In the genomic region with DNA sequence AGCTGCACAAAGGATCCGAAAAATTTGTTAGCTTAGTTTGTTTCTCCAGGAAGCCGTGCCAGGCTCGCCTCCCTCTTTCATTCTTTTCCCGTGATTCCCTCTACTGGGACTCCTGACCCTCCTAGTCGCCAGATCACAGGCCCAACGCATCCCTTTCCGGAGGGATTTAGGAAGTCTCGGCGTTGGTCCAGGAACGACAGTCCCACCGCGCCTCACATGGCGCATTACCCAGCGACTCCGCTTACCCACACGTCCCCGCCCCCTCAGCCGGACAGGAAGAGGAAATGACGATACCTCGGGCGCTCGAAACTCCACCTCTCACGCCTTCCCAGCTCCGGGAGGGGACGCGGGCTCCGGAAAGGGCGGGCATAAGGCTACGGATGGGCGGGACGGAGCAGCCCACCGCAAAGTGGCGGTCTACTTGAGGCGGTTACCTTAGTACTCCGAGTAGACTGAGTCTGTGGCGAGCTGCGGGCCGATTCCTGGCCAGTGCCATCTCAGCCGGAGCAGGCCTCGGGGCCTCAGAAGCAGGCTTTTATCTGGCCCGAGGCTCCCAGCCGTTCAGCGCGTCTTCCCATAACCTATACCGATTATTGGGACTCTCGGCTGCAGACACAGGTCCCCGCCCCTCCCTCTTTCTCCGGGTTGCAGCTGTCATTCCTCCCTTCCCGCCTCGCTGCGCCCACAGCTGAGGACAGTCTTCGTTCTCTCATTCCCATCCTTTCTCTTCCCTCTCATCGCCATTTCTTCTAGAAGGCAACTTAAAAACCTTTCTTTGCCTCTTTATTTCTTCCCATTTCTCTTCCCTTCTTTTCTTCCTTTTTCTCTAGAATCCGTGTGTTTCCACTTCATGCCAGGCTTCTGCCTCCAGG, we compare ENCODE assay signal across 1 cellular context.
TF ChIP-seq lines count a peak whose summit lies in the region.

A gene with protein sequence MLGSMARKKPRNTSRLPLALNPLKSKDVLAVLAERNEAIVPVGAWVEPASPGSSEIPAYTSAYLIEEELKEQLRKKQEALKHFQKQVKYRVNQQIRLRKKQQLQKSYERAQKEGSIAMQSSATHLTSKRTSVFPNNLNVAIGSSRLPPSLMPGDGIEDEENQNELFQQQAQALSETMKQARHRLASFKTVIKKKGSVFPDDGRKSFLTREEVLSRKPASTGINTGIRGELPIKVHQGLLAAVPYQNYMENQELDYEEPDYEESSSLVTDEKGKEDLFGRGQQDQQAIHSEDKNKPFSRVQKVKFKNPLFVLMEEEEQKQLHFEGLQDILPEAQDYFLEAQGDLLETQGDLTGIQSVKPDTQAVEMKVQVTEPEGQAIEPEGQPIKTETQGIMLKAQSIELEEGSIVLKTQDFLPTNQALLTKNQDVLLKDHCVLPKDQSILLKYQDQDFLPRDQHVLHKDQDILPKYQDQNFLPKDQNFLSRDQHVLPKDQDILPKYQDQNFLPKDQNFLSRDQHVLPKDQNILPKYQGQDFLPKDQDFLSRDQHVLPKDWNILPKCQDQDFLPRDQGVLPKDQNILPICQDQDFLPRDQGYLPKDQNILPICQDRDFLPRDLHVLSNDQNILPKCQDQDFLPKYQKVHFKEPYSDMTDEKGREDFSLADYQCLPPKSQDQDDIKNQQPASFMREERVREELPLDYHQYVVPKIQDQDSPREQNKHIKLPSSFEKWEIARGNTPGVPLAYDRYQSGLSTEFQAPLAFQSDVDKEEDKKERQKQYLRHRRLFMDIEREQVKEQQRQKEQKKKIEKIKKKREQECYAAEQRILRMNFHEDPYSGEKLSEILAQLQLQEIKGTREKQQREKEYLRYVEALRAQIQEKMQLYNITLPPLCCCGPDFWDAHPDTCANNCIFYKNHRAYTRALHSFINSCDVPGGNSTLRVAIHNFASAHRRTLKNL (plus strand): TSS at position 450 of the 872 bp plus-strand sequence. CDS start 531 bp downstream, outside the sequence.

TF ChIP-seq in K562, 482 proteins besides CTCF, POLR2A, EP300 and RAD21 (continued from another document and continues in another):
- TF ChIP-seq, protein P1, sequence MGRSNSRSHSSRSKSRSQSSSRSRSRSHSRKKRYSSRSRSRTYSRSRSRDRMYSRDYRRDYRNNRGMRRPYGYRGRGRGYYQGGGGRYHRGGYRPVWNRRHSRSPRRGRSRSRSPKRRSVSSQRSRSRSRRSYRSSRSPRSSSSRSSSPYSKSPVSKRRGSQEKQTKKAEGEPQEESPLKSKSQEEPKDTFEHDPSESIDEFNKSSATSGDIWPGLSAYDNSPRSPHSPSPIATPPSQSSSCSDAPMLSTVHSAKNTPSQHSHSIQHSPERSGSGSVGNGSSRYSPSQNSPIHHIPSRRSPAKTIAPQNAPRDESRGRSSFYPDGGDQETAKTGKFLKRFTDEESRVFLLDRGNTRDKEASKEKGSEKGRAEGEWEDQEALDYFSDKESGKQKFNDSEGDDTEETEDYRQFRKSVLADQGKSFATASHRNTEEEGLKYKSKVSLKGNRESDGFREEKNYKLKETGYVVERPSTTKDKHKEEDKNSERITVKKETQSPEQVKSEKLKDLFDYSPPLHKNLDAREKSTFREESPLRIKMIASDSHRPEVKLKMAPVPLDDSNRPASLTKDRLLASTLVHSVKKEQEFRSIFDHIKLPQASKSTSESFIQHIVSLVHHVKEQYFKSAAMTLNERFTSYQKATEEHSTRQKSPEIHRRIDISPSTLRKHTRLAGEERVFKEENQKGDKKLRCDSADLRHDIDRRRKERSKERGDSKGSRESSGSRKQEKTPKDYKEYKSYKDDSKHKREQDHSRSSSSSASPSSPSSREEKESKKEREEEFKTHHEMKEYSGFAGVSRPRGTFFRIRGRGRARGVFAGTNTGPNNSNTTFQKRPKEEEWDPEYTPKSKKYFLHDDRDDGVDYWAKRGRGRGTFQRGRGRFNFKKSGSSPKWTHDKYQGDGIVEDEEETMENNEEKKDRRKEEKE (IDR thresholded peaks at IDR 0.05; ENCODE audit: borderline replicate concordance in 1 of 2, control insufficient read depth in 1 of 2, low read depth in 2 of 2, low read length in 1 of 2) = no peak
- TF ChIP-seq, protein P2, sequence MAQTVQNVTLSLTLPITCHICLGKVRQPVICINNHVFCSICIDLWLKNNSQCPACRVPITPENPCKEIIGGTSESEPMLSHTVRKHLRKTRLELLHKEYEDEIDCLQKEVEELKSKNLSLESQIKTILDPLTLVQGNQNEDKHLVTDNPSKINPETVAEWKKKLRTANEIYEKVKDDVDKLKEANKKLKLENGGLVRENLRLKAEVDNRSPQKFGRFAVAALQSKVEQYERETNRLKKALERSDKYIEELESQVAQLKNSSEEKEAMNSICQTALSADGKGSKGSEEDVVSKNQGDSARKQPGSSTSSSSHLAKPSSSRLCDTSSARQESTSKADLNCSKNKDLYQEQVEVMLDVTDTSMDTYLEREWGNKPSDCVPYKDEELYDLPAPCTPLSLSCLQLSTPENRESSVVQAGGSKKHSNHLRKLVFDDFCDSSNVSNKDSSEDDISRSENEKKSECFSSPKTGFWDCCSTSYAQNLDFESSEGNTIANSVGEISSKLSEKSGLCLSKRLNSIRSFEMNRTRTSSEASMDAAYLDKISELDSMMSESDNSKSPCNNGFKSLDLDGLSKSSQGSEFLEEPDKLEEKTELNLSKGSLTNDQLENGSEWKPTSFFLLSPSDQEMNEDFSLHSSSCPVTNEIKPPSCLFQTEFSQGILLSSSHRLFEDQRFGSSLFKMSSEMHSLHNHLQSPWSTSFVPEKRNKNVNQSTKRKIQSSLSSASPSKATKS (CRISPR knock-in tag; IDR thresholded peaks at IDR 0.05) = no peak
- TF ChIP-seq CCNT2 (IDR thresholded peaks at IDR 0.05; ENCODE audit: borderline replicate concordance, extremely low read depth, insufficient read length, low read depth, low read length) = peak; percentile 26
- no peak for TF ChIP-seq ZNF79 (CRISPR knock-in tag; IDR thresholded peaks at IDR 0.05; ENCODE audit: low read depth)
- no peak for TF ChIP-seq MEIS2 (IDR thresholded peaks at IDR 0.05; ENCODE audit: partially characterized antibody)
- TF ChIP-seq TSC22D4 (tag; IDR thresholded peaks at IDR 0.05) = no peak
- TF ChIP-seq POLR3G (IDR thresholded peaks at IDR 0.05; ENCODE audit: extremely low read depth, insufficient read length, insufficient replicate concordance) = no peak
- no peak for TF ChIP-seq HDAC3 (IDR thresholded peaks at IDR 0.05; ENCODE audit: borderline replicate concordance, partially characterized antibody)
- TF ChIP-seq, protein P3, sequence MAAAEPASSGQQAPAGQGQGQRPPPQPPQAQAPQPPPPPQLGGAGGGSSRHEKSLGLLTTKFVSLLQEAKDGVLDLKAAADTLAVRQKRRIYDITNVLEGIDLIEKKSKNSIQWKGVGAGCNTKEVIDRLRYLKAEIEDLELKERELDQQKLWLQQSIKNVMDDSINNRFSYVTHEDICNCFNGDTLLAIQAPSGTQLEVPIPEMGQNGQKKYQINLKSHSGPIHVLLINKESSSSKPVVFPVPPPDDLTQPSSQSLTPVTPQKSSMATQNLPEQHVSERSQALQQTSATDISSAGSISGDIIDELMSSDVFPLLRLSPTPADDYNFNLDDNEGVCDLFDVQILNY (CRISPR knock-in tag; IDR thresholded peaks at IDR 0.05) = peak; percentile 53; the same call in 1 of the 2 replicates
- TF ChIP-seq RBM34 (IDR thresholded peaks at IDR 0.05; ENCODE audit: borderline replicate concordance, insufficient read depth, low read length) = no peak
- no peak for TF ChIP-seq DMBX1 (CRISPR knock-in tag; IDR thresholded peaks at IDR 0.05; ENCODE audit: borderline replicate concordance)
- TF ChIP-seq, protein P4, sequence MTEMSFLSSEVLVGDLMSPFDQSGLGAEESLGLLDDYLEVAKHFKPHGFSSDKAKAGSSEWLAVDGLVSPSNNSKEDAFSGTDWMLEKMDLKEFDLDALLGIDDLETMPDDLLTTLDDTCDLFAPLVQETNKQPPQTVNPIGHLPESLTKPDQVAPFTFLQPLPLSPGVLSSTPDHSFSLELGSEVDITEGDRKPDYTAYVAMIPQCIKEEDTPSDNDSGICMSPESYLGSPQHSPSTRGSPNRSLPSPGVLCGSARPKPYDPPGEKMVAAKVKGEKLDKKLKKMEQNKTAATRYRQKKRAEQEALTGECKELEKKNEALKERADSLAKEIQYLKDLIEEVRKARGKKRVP (CRISPR knock-in tag; IDR thresholded peaks at IDR 0.05) = no peak
- TF ChIP-seq POLR3A (IDR thresholded peaks at IDR 0.05; ENCODE audit: borderline replicate concordance, extremely low read depth, insufficient read depth, insufficient read length) = no peak
- TF ChIP-seq KLF6 (CRISPR knock-in tag; IDR thresholded peaks at IDR 0.05; ENCODE audit: borderline replicate concordance) = no peak
- TF ChIP-seq CBX3 (IDR thresholded peaks at IDR 0.05; ENCODE audit: borderline replicate concordance in 1 of 2, low read length in 2 of 2) = no peak; a peak in 1 of 3 replicates
- TF ChIP-seq ZNF184 (CRISPR knock-in tag; IDR thresholded peaks at IDR 0.05) = no peak
- TF ChIP-seq, protein P5, sequence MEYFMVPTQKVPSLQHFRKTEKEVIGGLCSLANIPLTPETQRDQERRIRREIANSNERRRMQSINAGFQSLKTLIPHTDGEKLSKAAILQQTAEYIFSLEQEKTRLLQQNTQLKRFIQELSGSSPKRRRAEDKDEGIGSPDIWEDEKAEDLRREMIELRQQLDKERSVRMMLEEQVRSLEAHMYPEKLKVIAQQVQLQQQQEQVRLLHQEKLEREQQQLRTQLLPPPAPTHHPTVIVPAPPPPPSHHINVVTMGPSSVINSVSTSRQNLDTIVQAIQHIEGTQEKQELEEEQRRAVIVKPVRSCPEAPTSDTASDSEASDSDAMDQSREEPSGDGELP (CRISPR knock-in tag; IDR thresholded peaks at IDR 0.05; ENCODE audit: borderline replicate concordance) = peak; percentile 84
- peak; percentile 23; the same call in 1 of the 2 replicates for TF ChIP-seq MTA2 (IDR thresholded peaks at IDR 0.05; ENCODE audit: low read depth)
- peak; percentile 96 for TF ChIP-seq GABPA (tag; conservative IDR thresholded peaks at IDR 0.05; ENCODE audit: low read depth)
- TF ChIP-seq SMARCA4 (IDR thresholded peaks at IDR 0.05) = peak; percentile 58; the same call in 1 of the 2 replicates
- 0 out of 2 replicates have a peak, but pooled peaks have one; percentile 32 for TF ChIP-seq ZC3H8 (IDR thresholded peaks at IDR 0.05)
- TF ChIP-seq E2F3 (CRISPR knock-in tag; IDR thresholded peaks at IDR 0.05) = 0 out of 2 replicates have a peak, but pooled peaks have one; percentile 22
- peak; percentile 25 for TF ChIP-seq SMARCB1 (IDR thresholded peaks at IDR 0.05; ENCODE audit: insufficient read length, low read depth)
- TF ChIP-seq COPS2 (conservative IDR thresholded peaks at IDR 0.05) = no peak
- no peak for TF ChIP-seq SAFB (IDR thresholded peaks at IDR 0.05; ENCODE audit: borderline replicate concordance, low read depth, low read length)
- TF ChIP-seq NEUROD1 (IDR thresholded peaks at IDR 0.05; ENCODE audit: borderline replicate concordance, low read depth, low read length, partially characterized antibody) = peak; percentile 44
- no peak for TF ChIP-seq ZKSCAN1 (IDR thresholded peaks at IDR 0.05; ENCODE audit: low read depth, low read length)
- TF ChIP-seq, protein P6, sequence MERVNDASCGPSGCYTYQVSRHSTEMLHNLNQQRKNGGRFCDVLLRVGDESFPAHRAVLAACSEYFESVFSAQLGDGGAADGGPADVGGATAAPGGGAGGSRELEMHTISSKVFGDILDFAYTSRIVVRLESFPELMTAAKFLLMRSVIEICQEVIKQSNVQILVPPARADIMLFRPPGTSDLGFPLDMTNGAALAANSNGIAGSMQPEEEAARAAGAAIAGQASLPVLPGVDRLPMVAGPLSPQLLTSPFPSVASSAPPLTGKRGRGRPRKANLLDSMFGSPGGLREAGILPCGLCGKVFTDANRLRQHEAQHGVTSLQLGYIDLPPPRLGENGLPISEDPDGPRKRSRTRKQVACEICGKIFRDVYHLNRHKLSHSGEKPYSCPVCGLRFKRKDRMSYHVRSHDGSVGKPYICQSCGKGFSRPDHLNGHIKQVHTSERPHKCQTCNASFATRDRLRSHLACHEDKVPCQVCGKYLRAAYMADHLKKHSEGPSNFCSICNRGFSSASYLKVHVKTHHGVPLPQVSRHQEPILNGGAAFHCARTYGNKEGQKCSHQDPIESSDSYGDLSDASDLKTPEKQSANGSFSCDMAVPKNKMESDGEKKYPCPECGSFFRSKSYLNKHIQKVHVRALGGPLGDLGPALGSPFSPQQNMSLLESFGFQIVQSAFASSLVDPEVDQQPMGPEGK (CRISPR knock-in tag; IDR thresholded peaks at IDR 0.05; ENCODE audit: borderline replicate concordance) = no peak
- TF ChIP-seq, protein P7, sequence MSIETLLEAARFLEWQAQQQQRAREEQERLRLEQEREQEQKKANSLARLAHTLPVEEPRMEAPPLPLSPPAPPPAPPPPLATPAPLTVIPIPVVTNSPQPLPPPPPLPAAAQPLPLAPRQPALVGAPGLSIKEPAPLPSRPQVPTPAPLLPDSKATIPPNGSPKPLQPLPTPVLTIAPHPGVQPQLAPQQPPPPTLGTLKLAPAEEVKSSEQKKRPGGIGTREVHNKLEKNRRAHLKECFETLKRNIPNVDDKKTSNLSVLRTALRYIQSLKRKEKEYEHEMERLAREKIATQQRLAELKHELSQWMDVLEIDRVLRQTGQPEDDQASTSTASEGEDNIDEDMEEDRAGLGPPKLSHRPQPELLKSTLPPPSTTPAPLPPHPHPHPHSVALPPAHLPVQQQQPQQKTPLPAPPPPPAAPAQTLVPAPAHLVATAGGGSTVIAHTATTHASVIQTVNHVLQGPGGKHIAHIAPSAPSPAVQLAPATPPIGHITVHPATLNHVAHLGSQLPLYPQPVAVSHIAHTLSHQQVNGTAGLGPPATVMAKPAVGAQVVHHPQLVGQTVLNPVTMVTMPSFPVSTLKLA (conservative IDR thresholded peaks at IDR 0.05) = peak; percentile 77 to 87
- TF ChIP-seq, protein P8, sequence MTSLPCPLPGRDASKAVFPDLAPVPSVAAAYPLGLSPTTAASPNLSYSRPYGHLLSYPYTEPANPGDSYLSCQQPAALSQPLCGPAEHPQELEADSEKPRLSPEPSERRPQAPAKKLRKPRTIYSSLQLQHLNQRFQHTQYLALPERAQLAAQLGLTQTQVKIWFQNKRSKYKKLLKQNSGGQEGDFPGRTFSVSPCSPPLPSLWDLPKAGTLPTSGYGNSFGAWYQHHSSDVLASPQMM (CRISPR knock-in tag; IDR thresholded peaks at IDR 0.05) = no peak
- no peak for TF ChIP-seq CBX2 (IDR thresholded peaks at IDR 0.05; ENCODE audit: insufficient read depth, low read length, poor library complexity, severe bottlenecking)
- TF ChIP-seq, protein P9, sequence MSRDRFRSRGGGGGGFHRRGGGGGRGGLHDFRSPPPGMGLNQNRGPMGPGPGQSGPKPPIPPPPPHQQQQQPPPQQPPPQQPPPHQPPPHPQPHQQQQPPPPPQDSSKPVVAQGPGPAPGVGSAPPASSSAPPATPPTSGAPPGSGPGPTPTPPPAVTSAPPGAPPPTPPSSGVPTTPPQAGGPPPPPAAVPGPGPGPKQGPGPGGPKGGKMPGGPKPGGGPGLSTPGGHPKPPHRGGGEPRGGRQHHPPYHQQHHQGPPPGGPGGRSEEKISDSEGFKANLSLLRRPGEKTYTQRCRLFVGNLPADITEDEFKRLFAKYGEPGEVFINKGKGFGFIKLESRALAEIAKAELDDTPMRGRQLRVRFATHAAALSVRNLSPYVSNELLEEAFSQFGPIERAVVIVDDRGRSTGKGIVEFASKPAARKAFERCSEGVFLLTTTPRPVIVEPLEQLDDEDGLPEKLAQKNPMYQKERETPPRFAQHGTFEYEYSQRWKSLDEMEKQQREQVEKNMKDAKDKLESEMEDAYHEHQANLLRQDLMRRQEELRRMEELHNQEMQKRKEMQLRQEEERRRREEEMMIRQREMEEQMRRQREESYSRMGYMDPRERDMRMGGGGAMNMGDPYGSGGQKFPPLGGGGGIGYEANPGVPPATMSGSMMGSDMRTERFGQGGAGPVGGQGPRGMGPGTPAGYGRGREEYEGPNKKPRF (IDR thresholded peaks at IDR 0.05; ENCODE audit: low read depth, low read length) = no peak
